Comparison of ENCODE assay signal across 16 cellular contexts in the genomic region with DNA sequence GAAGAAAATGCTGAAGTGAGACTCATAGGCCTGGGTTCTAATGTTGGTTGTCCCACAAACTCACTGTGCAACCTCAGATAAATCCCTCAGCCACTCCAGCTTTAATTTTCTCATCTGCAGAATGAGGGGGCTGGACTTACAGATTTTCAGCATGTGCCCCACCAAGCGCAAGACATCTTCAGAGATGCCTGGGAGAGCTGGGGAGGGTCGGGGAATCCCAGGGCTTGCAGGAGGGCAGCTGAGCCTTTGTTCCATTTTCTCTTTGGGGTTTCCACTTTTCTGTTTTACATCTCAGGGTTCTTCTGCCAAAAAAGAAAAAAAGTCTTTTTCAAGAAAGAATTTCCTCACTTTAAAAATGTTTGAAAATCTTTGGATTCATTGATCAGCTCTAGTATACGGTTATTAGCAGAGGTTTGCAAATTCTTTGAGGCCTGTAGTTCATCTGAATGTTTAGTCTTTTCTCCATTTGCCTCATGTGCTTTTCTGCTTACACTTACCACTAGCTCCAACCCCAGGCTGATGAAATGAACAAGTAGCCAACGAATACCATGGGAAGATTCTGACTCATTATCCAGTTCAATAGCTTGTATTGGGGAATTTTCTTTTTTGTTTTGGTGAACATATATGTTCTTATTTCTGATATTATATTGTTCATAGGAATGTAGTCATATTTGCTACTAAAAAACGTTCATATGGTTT. TPM values are rescaled to one million over a fixed set of nuclear protein-coding genes. Genes with fewer than 3 reads are reported as not detected.
DNase-seq lines count a peak whose midpoint lies in the region; ATAC-seq, FAIRE-seq and TF ChIP-seq lines count a peak whose summit lies in the region.
"Had no signal": no experiment of that assay in that cellular context is flagged by ENCODE, and none has a peak within 500 bp of the region (broad histone marks: within the 10 kb centered on the region; RNA-seq: fewer than 3 reads in every experiment).

No MANE protein-coding gene starts in this region.

- SMC1A ChIA-PET in GM12878 (lab: Charles Lee; ENCODE audit: uncharacterized antibody, unreplicated experiment): interaction anchor here (0.9 to 4.6 kb wide), 18 partner anchors 8 to 130 kb away, joined by 3 to 41 read pairs (median 4); a partner anchor contains a TSS

- 5% methylated on average over 5 of the region's 5 CpGs for WGBS in GM12878 (ENCODE audit: insufficient coverage, insufficient replicate concordance, low lambda C conversion rate, missing lambda C conversion rate)

- H3K4me2 ChIP-seq in GM12878 (ENCODE audit: control insufficient read depth, insufficient read depth): peak overlapping the region; percentile 66

- H3K27ac Mint-ChIP-seq in nephron: peak overlapping the region in 2 of 3 experiments; percentile 15 to 23
- H3K27ac Mint-ChIP-seq: CD14-positive monocyte had no signal

- no peaks in the 10 kb centered on the region for H3K9me3 Mint-ChIP-seq in nephron
- H3K9me3 Mint-ChIP-seq: CD14-positive monocyte had no signal

- peaks cover 0 to 3% of the 10 kb centered on the region in 2 experiments; a peak in 1 of 4 replicates for H3K36me3 ChIP-seq in GM12878 (ENCODE audit: control insufficient read depth in 2 of 2, insufficient read depth in 2 of 2, low read length in 1 of 2)

- H3K4me3 Mint-ChIP-seq in nephron: no peak overlapping the region
- H3K4me3 Mint-ChIP-seq: CD14-positive monocyte had no signal

- POLR2A ChIA-PET in GM12878 (lab: Charles Lee): interaction anchor here (0.6 to 3.0 kb wide), 11 partner anchors 8 to 137 kb away, joined by 3 to 32 read pairs (median 5); a partner anchor contains a TSS

- RAD21 ChIA-PET in GM12878 (lab: Charles Lee; ENCODE audit: unreplicated experiment): interaction anchor here (0.7 to 3.6 kb wide), 15 partner anchors 8 to 195 kb away, joined by 3 to 41 read pairs (median 6); a partner anchor contains a TSS

- no peak for TF ChIP-seq EP300 in GM12878 (IDR thresholded peaks at IDR 0.05; ENCODE audit: borderline replicate concordance in 1 of 2, control insufficient read depth in 1 of 2, low read depth in 2 of 2, low read length in 2 of 2)

- TF ChIP-seq RAD21 in GM12878 (IDR thresholded peaks at IDR 0.05; ENCODE audit: insufficient read depth, low read depth, low read length): no peak

- peak overlapping the region; percentile 77 for H3K27ac ChIP-seq in GM12878 (ENCODE audit: control insufficient read depth, insufficient read depth)

- in situ Hi-C loops in GM12878 (cut with MboI): no loop called here
- in situ Hi-C loops in KBM-7 (cut with MboI; ENCODE audit: low pct_unique_long_range_greater_than_20kb, low sequenced_read_pairs): no loop called here

- ATAC-seq in GM18511 (IDR thresholded peaks at IDR 0.05; ENCODE audit: unreplicated experiment) (peak; percentile 66), HG02610 (IDR thresholded peaks at IDR 0.05; ENCODE audit: unreplicated experiment) (peak; percentile 83), GM12878 (peak; percentile 79)
- ATAC-seq: sciatic nerve had no signal

- no peak for TF ChIP-seq POLR2A in GM12878 (IDR thresholded peaks at IDR 0.05; ENCODE audit: low read depth, low read length)

- H3K27me3 ChIP-seq in GM12878 (replicated peaks in 1 of 2; ENCODE audit: control insufficient read depth in 2 of 2, insufficient read depth in 2 of 2, low read length in 1 of 2): no peaks in the 10 kb centered on the region

- H3K27me3 Mint-ChIP-seq in nephron (ENCODE audit: low read depth): no peaks in the 10 kb centered on the region

- no peaks in the 10 kb centered on the region for H4K20me1 ChIP-seq in GM12878 (ENCODE audit: control insufficient read depth, insufficient read depth)

- H3K9me3 ChIP-seq in GM12878 (replicated peaks; ENCODE audit: control insufficient read depth, insufficient read depth, low read length): no peaks in the 10 kb centered on the region; the same call in 2 of the 3 replicates

- peak; percentile 38 for FAIRE-seq in GM12878 (lab: Jason Lieb, UNC)

- H3K4me1 ChIP-seq in GM12878 (ENCODE audit: control insufficient read depth, insufficient read depth, low read length): peaks cover 28% of the 10 kb centered on the region

- peak overlapping the region; percentile 10 for H2AFZ ChIP-seq in GM12878 (ENCODE audit: control insufficient read depth, low read depth, low read length)

- H3K36me3 Mint-ChIP-seq in nephron (ENCODE audit: low read depth): peaks cover 4% of the 10 kb centered on the region
- H3K36me3 Mint-ChIP-seq: CD14-positive monocyte had no signal

- peaks cover 19% of the 10 kb centered on the region for H3K79me2 ChIP-seq in GM12878 (ENCODE audit: control insufficient read depth, insufficient read depth, low read length)

- DNase-seq in GM12878 (ENCODE audit: low read depth, low spot score): no peak
- no peak for DNase-seq in NAMALWA (ENCODE audit: low spot score)
- DNase-seq in superior temporal gyrus (ENCODE audit: extremely low spot score): no peak
- no peak for DNase-seq in activated CD4-positive, alpha-beta T cell treated with anti-CD3 and anti-CD28 coated beads, Interleukin-2, amount 50 U/mL, for 48 hours
- DNase-seq in KBM-7: no peak
- DNase-seq: activated CD4-positive, alpha-beta T cell treated with anti-CD3 and anti-CD28 coated beads for 1 hour; activated T-cell treated with anti-CD3 and anti-CD28 coated beads, Interleukin-2, amount 50 U/mL, for 48 hours; aorta; glutamatergic neuron; left colon; NCI-H1694 treated with DMSO at 0.1 percent for 48 hours had no signal

- CTCF ChIA-PET in GM12878 (lab: Yijun Ruan, JAX): interaction anchor here (0.8 to 2.5 kb wide), 15 partner anchors 7 to 98 kb away, joined by 3 to 20 read pairs (median 5); a partner anchor contains a TSS

- TF ChIP-seq CTCF in GM12878 (IDR thresholded peaks at IDR 0.05 in 2 of 3, conservative IDR thresholded peaks at IDR 0.05 in 1 of 3; ENCODE audit: control insufficient read depth in 2 of 3, extremely low read depth in 1 of 3, insufficient read depth in 1 of 3, low read depth in 3 of 3, low read length in 3 of 3) (no peak), nephron (IDR thresholded peaks at IDR 0.05; ENCODE audit: unreplicated experiment in 3 of 3) (no peak)

- no peak overlapping the region; the same call in 1 of the 2 replicates for H3K4me3 ChIP-seq in GM12878

- peak overlapping the region; percentile 52 for H3K9ac ChIP-seq in GM12878 (ENCODE audit: control insufficient read depth, insufficient read depth, low read length)

- no TSS peak for BruUV-seq in GM12878 (replicated peaks; lab: Mats Ljungman, UMichigan)

- intact Hi-C loops in GM12878 (cut with micrococcal nuclease; ENCODE audit: unreplicated experiment): loop anchor here (5.0 kb wide), 1 partner anchor 54 kb away; no protein-coding TSS in a partner anchor

- peaks cover 5% of the 10 kb centered on the region for H3K4me1 Mint-ChIP-seq in nephron
- H3K4me1 Mint-ChIP-seq: CD14-positive monocyte had no signal

TF ChIP-seq in GM12878, 131 proteins besides CTCF, POLR2A, EP300 and RAD21 (continues in another document):
- TF ChIP-seq, protein P1, sequence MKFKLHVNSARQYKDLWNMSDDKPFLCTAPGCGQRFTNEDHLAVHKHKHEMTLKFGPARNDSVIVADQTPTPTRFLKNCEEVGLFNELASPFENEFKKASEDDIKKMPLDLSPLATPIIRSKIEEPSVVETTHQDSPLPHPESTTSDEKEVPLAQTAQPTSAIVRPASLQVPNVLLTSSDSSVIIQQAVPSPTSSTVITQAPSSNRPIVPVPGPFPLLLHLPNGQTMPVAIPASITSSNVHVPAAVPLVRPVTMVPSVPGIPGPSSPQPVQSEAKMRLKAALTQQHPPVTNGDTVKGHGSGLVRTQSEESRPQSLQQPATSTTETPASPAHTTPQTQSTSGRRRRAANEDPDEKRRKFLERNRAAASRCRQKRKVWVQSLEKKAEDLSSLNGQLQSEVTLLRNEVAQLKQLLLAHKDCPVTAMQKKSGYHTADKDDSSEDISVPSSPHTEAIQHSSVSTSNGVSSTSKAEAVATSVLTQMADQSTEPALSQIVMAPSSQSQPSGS (IDR thresholded peaks at IDR 0.05; ENCODE audit: low read length): 0 out of 2 replicates have a peak, but pooled peaks have one; percentile 4

RNA-seq across cellular contexts. Expression of a gene that starts 56.4 kb away (rescaled TPM):
- total RNA-seq in GM12878 (2013; cell fraction: nucleolus; rRNA removed): 479 and 542 TPM in 2 replicates
- total RNA-seq in GM12878 (2014; rRNA removed) (33.1 and 35.3 TPM in 2 replicates), GM12878 (2014; rRNA removed; fragmentation: Illumina TruSeq; extraction: Trizol) (57.6 and 59.6 TPM in 2 replicates), GM12878 (2021) (41.6 and 50.3 TPM in 2 replicates)
- polyA plus RNA-seq in GM12878 (2011; ENCODE audit: low read depth): 21.4 TPM
- polyA plus RNA-seq in GM12878 (2011; rRNA removed) (51.0 and 71.7 TPM in 2 replicates), GM12878 (2014; fragmentation: Illumina TruSeq; extraction: Trizol) (37.4 and 51.2 TPM in 2 replicates), GM12878 (2014; fragmentation: Nextera tagmentation; extraction: Ambion mirVana) (10 to 100 TPM; 70.5 to 95.7 TPM), GM12878 (2014; rRNA removed) (23.6 and 29.2 TPM in 2 replicates), GM12878 (2016; fragmentation: Nextera tagmentation; extraction: Ambion mirVana) (10 to 100 TPM; 66.1 to 72.1 TPM)
- 13.6 and 29.4 TPM in 2 replicates for polyA plus RNA-seq in GM12878 (2011; cell fraction: cytosol; rRNA removed)
- polyA plus RNA-seq in GM12878 (2011; cell fraction: nucleus; rRNA removed): 34.9 and 45.9 TPM in 2 replicates
- polyA plus RNA-seq in GM12878 (2012): 18.7 and 27.0 TPM in 2 replicates
- polyA minus RNA-seq in GM12878 (2011; rRNA and poly(A)+ RNA removed): 129 and 207 TPM in 2 replicates
- 19.8 and 19.9 TPM in 2 replicates for polyA minus RNA-seq in GM12878 (2011; cell fraction: cytosol; rRNA and poly(A)+ RNA removed)
- 95.9 and 118 TPM in 2 replicates for polyA minus RNA-seq in GM12878 (2011; cell fraction: nucleus; rRNA and poly(A)+ RNA removed)

RNA-seq across cellular contexts. Expression of a gene that starts 58.5 kb away (rescaled TPM):
- total RNA-seq in GM12878 (2013; cell fraction: nucleolus; rRNA removed): 1.0 and 1.5 TPM in 2 replicates
- 0.51 and 0.82 TPM in 2 replicates for total RNA-seq in GM12878 (2014; rRNA removed)
- 0.60 and 1.0 TPM in 2 replicates for total RNA-seq in GM12878 (2014; rRNA removed; fragmentation: Illumina TruSeq; extraction: Trizol)
- 0.58 and 0.69 TPM in 2 replicates for total RNA-seq in GM12878 (2021)
- polyA plus RNA-seq in GM12878 (2011; ENCODE audit: low read depth): 0.16 TPM
- 0.76 TPM in 2 replicates for polyA plus RNA-seq in GM12878 (2011; rRNA removed)
- 0.97 and 1.3 TPM in 2 replicates for polyA plus RNA-seq in GM12878 (2011; cell fraction: cytosol; rRNA removed)
- 0.93 and 1.3 TPM in 2 replicates for polyA plus RNA-seq in GM12878 (2011; cell fraction: nucleus; rRNA removed)
- polyA plus RNA-seq in GM12878 (2012): 0.32 and 0.52 TPM in 2 replicates
- polyA plus RNA-seq in GM12878 (2014; fragmentation: Illumina TruSeq; extraction: Trizol): 0.44 and 0.94 TPM in 2 replicates
- polyA plus RNA-seq in GM12878 (2014; fragmentation: Nextera tagmentation; extraction: Ambion mirVana): under 1 TPM; 0.14 to 0.22 TPM
- 0.56 and 0.63 TPM in 2 replicates for polyA plus RNA-seq in GM12878 (2014; rRNA removed)
- 1 to 10 TPM; 1.3 to 1.6 TPM for polyA plus RNA-seq in GM12878 (2016; fragmentation: Nextera tagmentation; extraction: Ambion mirVana)
- 1.0 and 2.4 TPM in 2 replicates for polyA minus RNA-seq in GM12878 (2011; rRNA and poly(A)+ RNA removed)
- polyA minus RNA-seq in GM12878 (2011; cell fraction: cytosol; rRNA and poly(A)+ RNA removed): 0.52 and 0.94 TPM in 2 replicates
- polyA minus RNA-seq in GM12878 (2011; cell fraction: nucleus; rRNA and poly(A)+ RNA removed): 0.60 and 1.7 TPM in 2 replicates
- polyA plus RNA-seq: CD14-positive monocyte had no signal
